ENCODE assay signal across 21 cellular contexts in the genomic region with DNA sequence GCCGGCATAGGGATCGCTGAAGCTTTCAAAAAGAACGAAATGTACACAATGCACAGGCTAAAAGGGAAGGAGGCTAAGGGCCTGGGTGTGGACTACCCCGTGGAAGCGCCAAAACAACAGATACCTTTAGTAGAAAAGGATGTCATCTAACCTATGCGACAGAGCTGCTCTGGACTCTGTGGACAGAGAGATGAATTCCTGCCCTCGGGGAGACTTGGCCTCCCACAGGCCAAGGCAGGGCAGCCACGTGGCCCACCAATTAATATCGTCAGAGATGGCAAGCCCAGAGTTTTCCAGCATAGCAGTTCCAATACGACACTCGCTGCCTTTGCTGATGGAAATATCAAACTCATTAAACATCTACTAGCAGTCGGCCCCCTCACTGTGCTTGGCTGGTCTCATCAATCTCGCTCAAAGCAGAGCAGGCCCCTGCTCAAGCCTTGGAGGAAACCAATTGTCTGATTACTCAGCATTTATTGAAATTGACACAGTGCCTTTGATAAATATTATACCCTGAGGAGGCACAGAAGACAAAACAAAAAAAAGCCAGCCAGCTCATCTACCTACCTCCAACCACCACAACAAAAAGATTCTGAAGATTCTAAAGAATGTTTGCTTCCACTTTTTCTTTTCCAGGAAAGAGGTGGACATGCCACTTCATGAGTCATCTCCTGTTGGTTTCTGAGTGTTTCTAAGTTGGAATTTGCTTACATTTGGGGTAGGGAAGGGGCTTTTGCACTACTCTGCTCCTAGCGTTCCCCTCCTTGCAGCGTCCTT.
DNase-seq lines count a peak whose midpoint lies in the region; ATAC-seq and TF ChIP-seq lines count a peak whose summit lies in the region.
"Had no signal": no experiment of that assay in that cellular context is flagged by ENCODE, and none has a peak within 500 bp of the region (broad histone marks: within the 10 kb centered on the region; RNA-seq: fewer than 3 reads in every experiment).

No MANE protein-coding gene starts in this region.

- no peak for TF ChIP-seq CTCF in smooth muscle cell (IDR thresholded peaks at IDR 0.05; ENCODE audit: borderline replicate concordance, insufficient read depth, poor library complexity, severe bottlenecking)

- no peaks in the 10 kb centered on the region for H3K9me3 ChIP-seq in smooth muscle cell (replicated peaks; ENCODE audit: low read depth)
- H3K9me3 ChIP-seq: BLaER1, heart left ventricle, psoas muscle, suprapubic skin had no signal

- peaks cover 9% of the 10 kb centered on the region for H3K4me1 ChIP-seq in smooth muscle cell (ENCODE audit: low read depth)
- H3K4me1 ChIP-seq: BLaER1, heart left ventricle, psoas muscle, suprapubic skin had no signal

- no peak for ATAC-seq in GM18868 (IDR thresholded peaks at IDR 0.05; ENCODE audit: unreplicated experiment)
- ATAC-seq: heart left ventricle, psoas muscle, Right ventricle myocardium inferior had no signal

- H3K9ac ChIP-seq in smooth muscle cell (ENCODE audit: low read depth), result no peak overlapping the region
- H3K9ac ChIP-seq: BLaER1 had no signal

- H3K27me3 ChIP-seq in smooth muscle cell (ENCODE audit: low read depth), result no peaks in the 10 kb centered on the region
- H3K27me3 ChIP-seq: BLaER1, suprapubic skin had no signal

- no peaks in the 10 kb centered on the region for H3K79me2 ChIP-seq in smooth muscle cell (ENCODE audit: low read depth)

- H4K20me1 ChIP-seq in smooth muscle cell (ENCODE audit: low read depth), result no peaks in the 10 kb centered on the region
- H4K20me1 ChIP-seq: BLaER1 had no signal

- 61% methylated on average over 15 of the region's 15 CpGs for WGBS in smooth muscle cell (ENCODE audit: low lambda C conversion rate)

- H3K4me3 ChIP-seq in smooth muscle cell, result no peak overlapping the region
- H3K4me3 ChIP-seq: BLaER1, heart left ventricle, psoas muscle, suprapubic skin had no signal

- H2AFZ ChIP-seq in smooth muscle cell (ENCODE audit: low read depth), result no peak overlapping the region

- DNase-seq in DMS53 (lab: John Stamatoyannopoulos, UW) (peak; percentile 38), DMS53 treated with DMSO at 0.1 percent for 48 hours (lab: John Stamatoyannopoulos, UW; ENCODE audit: unreplicated experiment) (no peak), SW480 (ENCODE audit: low spot score) (peak; percentile 46), epithelial cell of prostate (ENCODE audit: low read depth, low spot score) (no peak), smooth muscle cell (lab: John Stamatoyannopoulos, UW; ENCODE audit: unreplicated experiment) (no peak), mesenteric fat pad (ENCODE audit: low spot score) (no peak), NCI-H69 (lab: John Stamatoyannopoulos, UW) (no peak)
- DNase-seq: activated CD4-positive, alpha-beta memory T cell treated with anti-CD3 and anti-CD28 coated beads for 36 hours; activated naive CD4-positive, alpha-beta T cell treated with anti-CD3 and anti-CD28 coated beads, Interleukin-2, amount 50 U/mL, for 16 hours; activated T-cell treated with anti-CD3 and anti-CD28 coated beads, Interleukin-2, amount 50 U/mL, for 24 hours; heart left ventricle; NCI-H146; NCI-H446; nephron progenitor cell; NK-92 treated with Interleukin-12 subunit alpha and Interleukin-12 subunit beta, amount 100 ng/mL, for 24 hours; psoas muscle had no signal

- H3F3A ChIP-seq in smooth muscle cell (ENCODE audit: low read depth), result no peaks in the 10 kb centered on the region

- peak overlapping the region; percentile 35 for H3K27ac ChIP-seq in epithelial cell of prostate
- peak overlapping the region; percentile 22 for H3K27ac ChIP-seq in smooth muscle cell (ENCODE audit: low read depth)
- H3K27ac ChIP-seq: 22Rv1, BLaER1, heart left ventricle, psoas muscle, suprapubic skin had no signal

- H3K4me2 ChIP-seq in smooth muscle cell, result peak overlapping the region; percentile 9
- H3K4me2 ChIP-seq: BLaER1 had no signal

- no peaks in the 10 kb centered on the region for H3K36me3 ChIP-seq in smooth muscle cell (ENCODE audit: low read depth)
- H3K36me3 ChIP-seq: BLaER1, heart left ventricle, suprapubic skin had no signal

Comparison
In these comparisons a context has a peak if more than half of its experiments do, and no peak if none do; other contexts are left out.
1. DNase-seq: peak in DMS53 (single experiment) and SW480 (single experiment); none in DMS53 treated with DMSO at 0.1 percent for 48 hours (single experiment), epithelial cell of prostate (single experiment), smooth muscle cell (single experiment), mesenteric fat pad (single experiment) and NCI-H69 (single experiment).